ENCODE assay signal across 11 cellular contexts in the genomic region with DNA sequence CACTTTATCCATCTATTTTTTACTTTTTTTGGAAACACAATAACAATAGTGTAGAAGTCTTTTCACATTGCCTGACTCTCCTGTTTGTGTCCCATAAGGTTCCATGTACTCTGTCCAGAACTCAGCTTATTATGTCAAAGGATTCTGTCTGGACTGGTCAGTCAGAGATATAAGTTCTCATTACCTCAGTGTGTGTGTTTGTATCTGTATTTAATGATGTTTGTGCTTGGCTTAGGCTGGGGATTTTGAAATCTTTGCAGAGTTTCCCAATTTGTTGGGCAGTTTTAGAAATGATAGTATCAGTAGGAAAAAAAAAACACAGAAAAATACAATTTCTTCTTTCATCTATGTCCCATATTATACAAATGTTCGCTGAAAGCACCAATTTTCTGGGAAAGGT.
DNase-seq lines count a peak whose midpoint lies in the region; ATAC-seq, FAIRE-seq and TF ChIP-seq lines count a peak whose summit lies in the region.
"Had no signal": no experiment of that assay in that cellular context is flagged by ENCODE, and none has a peak within 500 bp of the region (broad histone marks: within the 10 kb centered on the region; RNA-seq: fewer than 3 reads in every experiment).

No MANE protein-coding gene starts in this region.

- TF ChIP-seq CTCF in AG04450 (IDR thresholded peaks at IDR 0.05; ENCODE audit: low read depth, low read length): no peak
- TF ChIP-seq CTCF in WTC11 (IDR thresholded peaks at IDR 0.05): no peak
- no peak for TF ChIP-seq CTCF in heart right ventricle (IDR thresholded peaks at IDR 0.05)

- peak overlapping the region; percentile 83 for H4K91ac ChIP-seq in trophoblast cell (ENCODE audit: low read depth, low read length)

- 60 to 76% methylated on average over 1 of the region's 1 CpG for WGBS in heart right ventricle, 2 donors
- WGBS in trophoblast cell (ENCODE audit: extremely low coverage, insufficient coverage, insufficient read length): no CpG with 5 or more reads among the region's 1 CpG

- no peak overlapping the region for H3K18ac ChIP-seq in trophoblast cell (ENCODE audit: low read length)

- H4K12ac ChIP-seq in trophoblast cell (ENCODE audit: low read depth, low read length): no peak overlapping the region

- H3K27ac ChIP-seq in AG04450 (ENCODE audit: low read depth, low read length) (peak overlapping the region; percentile 0), heart right ventricle (peak overlapping the region; percentile 41 to 78 (median 64)), trophoblast cell (ENCODE audit: low read depth, low read length) (peak overlapping the region; percentile 83)

- H2AFZ ChIP-seq in trophoblast cell (ENCODE audit: insufficient read depth, low read length, poor library complexity): no peak overlapping the region

- no peaks in the 10 kb centered on the region for H3K27me3 ChIP-seq in AG04450 (ENCODE audit: control insufficient read depth, insufficient read depth, low read length)
- no peaks in the 10 kb centered on the region for H3K27me3 ChIP-seq in heart right ventricle
- no peaks in the 10 kb centered on the region for H3K27me3 ChIP-seq in trophoblast cell (ENCODE audit: insufficient read depth, low read length)

- no peaks in the 10 kb centered on the region for H3K27me3 Mint-ChIP-seq in WTC11 (ENCODE audit: low read depth)

- H2BK12ac ChIP-seq in trophoblast cell (ENCODE audit: low read length): no peak overlapping the region

- H3K4ac ChIP-seq in trophoblast cell (ENCODE audit: low read depth, low read length): peak overlapping the region; percentile 86

- H3K36me3 ChIP-seq in heart right ventricle: no peaks in the 10 kb centered on the region
- no peaks in the 10 kb centered on the region for H3K36me3 ChIP-seq in trophoblast cell (ENCODE audit: control insufficient read depth in 1 of 2, insufficient read depth in 2 of 2, low read length in 2 of 2)

- H4K8ac ChIP-seq in trophoblast cell (ENCODE audit: low read depth, low read length): no peak overlapping the region

- no peak for FAIRE-seq in frontal cortex (lab: Jason Lieb, UNC)

- intact Hi-C loops in heart right ventricle (cut with DNase I): loop anchor here in 9 of 10 donors (2.0 to 10.0 kb wide), 11 partner anchors 202 to 902 kb away; no protein-coding TSS in a partner anchor
- intact Hi-C loops in head of caudate nucleus (cut with DNase I): loop anchor here (5.0 kb wide), 2 partner anchors 302 to 877 kb away; no protein-coding TSS in a partner anchor

- POLR2A ChIA-PET in AG04450 (lab: Yijun Ruan, JAX): interaction anchor here (0.8 to 1.0 kb wide), 2 partner anchors 848 to 853 kb away, joined by 3 to 4 read pairs; a partner anchor contains a TSS
- POLR2A ChIA-PET in WTC11 (lab: Charles Lee): interaction anchor here (0.5 kb wide), 1 partner anchor 876 kb away, joined by 3 read pairs; no protein-coding TSS in a partner anchor

- peak overlapping the region; percentile 97 for H3K27ac Mint-ChIP-seq in WTC11

- no peak overlapping the region for H3K4me3 Mint-ChIP-seq in WTC11

- CTCF ChIA-PET in AG04450 (lab: Charles Lee): no interaction called here
- CTCF ChIA-PET in WTC11 (lab: Charles Lee): interaction anchor here (1.9 kb wide), 1 partner anchor 884 kb away, joined by 6 read pairs; no protein-coding TSS in a partner anchor

- no peak for ATAC-seq in WTC11
- ATAC-seq in heart right ventricle: peak in 5 of 8 donors; percentile 12 to 67 (median 41)
- ATAC-seq in GM18909 (IDR thresholded peaks at IDR 0.05; ENCODE audit: poor library complexity, unreplicated experiment): no peak

- DNase-seq in AG04450 (ENCODE audit: low read depth, low spot score): no peak
- no peak for DNase-seq in WTC11 (ENCODE audit: low spot score)
- no peak for DNase-seq in heart right ventricle
- DNase-seq in trophoblast cell: no peak
- no peak for DNase-seq in anterior cingulate cortex (lab: John Stamatoyannopoulos, UW)
- no peak for DNase-seq in frontal cortex (ENCODE audit: low spot score in 2 of 2)
- no peak for DNase-seq in head of caudate nucleus
- DNase-seq: KBM-7, NCI-H446 treated with DMSO at 0.1 percent for 48 hours had no signal

- H3K79me1 ChIP-seq in trophoblast cell (ENCODE audit: low read length): peaks cover 11% of the 10 kb centered on the region

- H3K4me1 Mint-ChIP-seq in WTC11: peaks cover 81% of the 10 kb centered on the region

- H3K23ac ChIP-seq in trophoblast cell (ENCODE audit: low read length): no peak overlapping the region

- H3K4me3 ChIP-seq in AG04450 (ENCODE audit: low read depth, low read length) (no peak overlapping the region), heart right ventricle (no peak overlapping the region), trophoblast cell (ENCODE audit: low read depth, low read length) (no peak overlapping the region)
- H3K4me3 ChIP-seq: lung had no signal

- H2AK5ac ChIP-seq in trophoblast cell (ENCODE audit: low read length): no peak overlapping the region

- no peak overlapping the region for H3K4me2 ChIP-seq in trophoblast cell (ENCODE audit: low read length)

- peaks cover 0 to 62% (median 19%) of the 10 kb centered on the region in 9 donors for H3K4me1 ChIP-seq in heart right ventricle
- H3K4me1 ChIP-seq in trophoblast cell (ENCODE audit: control insufficient read depth in 1 of 2, insufficient read depth in 2 of 2, low read length in 2 of 2): peaks cover 2 to 8% of the 10 kb centered on the region in 2 experiments

- no peaks in the 10 kb centered on the region for H3K36me3 Mint-ChIP-seq in WTC11

- peak overlapping the region; percentile 91 for H2BK120ac ChIP-seq in trophoblast cell (ENCODE audit: insufficient read depth, low read length, poor library complexity)

- no peak overlapping the region for H3K9ac ChIP-seq in trophoblast cell (ENCODE audit: low read length)

- no peaks in the 10 kb centered on the region for H3K79me2 ChIP-seq in trophoblast cell (ENCODE audit: control insufficient read depth, insufficient read depth, low read length, poor library complexity)

- H3K9me3 ChIP-seq in AG04450 (ENCODE audit: control insufficient read depth, insufficient read depth, low read length) (no peaks in the 10 kb centered on the region), heart right ventricle (no peaks in the 10 kb centered on the region), trophoblast cell (ENCODE audit: insufficient read depth, low read depth, low read length) (no peaks in the 10 kb centered on the region)

- H3K14ac ChIP-seq in trophoblast cell (ENCODE audit: low read length): no peak overlapping the region

- no peaks in the 10 kb centered on the region for H3K9me3 Mint-ChIP-seq in WTC11

- H2BK5ac ChIP-seq in trophoblast cell (ENCODE audit: low read depth, low read length, poor library complexity): peak overlapping the region; percentile 89

TF ChIP-seq in WTC11, 78 proteins besides CTCF, POLR2A, EP300 and RAD21 (continues in another document):
- TF ChIP-seq, protein P1, sequence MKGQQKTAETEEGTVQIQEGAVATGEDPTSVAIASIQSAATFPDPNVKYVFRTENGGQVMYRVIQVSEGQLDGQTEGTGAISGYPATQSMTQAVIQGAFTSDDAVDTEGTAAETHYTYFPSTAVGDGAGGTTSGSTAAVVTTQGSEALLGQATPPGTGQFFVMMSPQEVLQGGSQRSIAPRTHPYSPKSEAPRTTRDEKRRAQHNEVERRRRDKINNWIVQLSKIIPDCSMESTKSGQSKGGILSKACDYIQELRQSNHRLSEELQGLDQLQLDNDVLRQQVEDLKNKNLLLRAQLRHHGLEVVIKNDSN (CRISPR knock-in tag; IDR thresholded peaks at IDR 0.05): no peak
- TF ChIP-seq GABPB1 (CRISPR knock-in tag; IDR thresholded peaks at IDR 0.05) (no peak), ZNF396 (CRISPR knock-in tag; IDR thresholded peaks at IDR 0.05; ENCODE audit: borderline replicate concordance) (no peak), TP53 (CRISPR knock-in tag; IDR thresholded peaks at IDR 0.05) (no peak), ZNF671 (CRISPR knock-in tag; IDR thresholded peaks at IDR 0.05) (no peak), SOX15 (CRISPR knock-in tag; IDR thresholded peaks at IDR 0.05) (no peak), NR3C1 (CRISPR knock-in tag; conservative IDR thresholded peaks at IDR 0.05; ENCODE audit: low read depth) (no peak), ZNF121 (CRISPR knock-in tag; IDR thresholded peaks at IDR 0.05) (no peak), NR1H2 (CRISPR knock-in tag; IDR thresholded peaks at IDR 0.05) (no peak)
- TF ChIP-seq, protein P2, sequence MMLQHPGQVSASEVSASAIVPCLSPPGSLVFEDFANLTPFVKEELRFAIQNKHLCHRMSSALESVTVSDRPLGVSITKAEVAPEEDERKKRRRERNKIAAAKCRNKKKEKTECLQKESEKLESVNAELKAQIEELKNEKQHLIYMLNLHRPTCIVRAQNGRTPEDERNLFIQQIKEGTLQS (CRISPR knock-in tag; conservative IDR thresholded peaks at IDR 0.05): no peak
- TF ChIP-seq, protein P3, sequence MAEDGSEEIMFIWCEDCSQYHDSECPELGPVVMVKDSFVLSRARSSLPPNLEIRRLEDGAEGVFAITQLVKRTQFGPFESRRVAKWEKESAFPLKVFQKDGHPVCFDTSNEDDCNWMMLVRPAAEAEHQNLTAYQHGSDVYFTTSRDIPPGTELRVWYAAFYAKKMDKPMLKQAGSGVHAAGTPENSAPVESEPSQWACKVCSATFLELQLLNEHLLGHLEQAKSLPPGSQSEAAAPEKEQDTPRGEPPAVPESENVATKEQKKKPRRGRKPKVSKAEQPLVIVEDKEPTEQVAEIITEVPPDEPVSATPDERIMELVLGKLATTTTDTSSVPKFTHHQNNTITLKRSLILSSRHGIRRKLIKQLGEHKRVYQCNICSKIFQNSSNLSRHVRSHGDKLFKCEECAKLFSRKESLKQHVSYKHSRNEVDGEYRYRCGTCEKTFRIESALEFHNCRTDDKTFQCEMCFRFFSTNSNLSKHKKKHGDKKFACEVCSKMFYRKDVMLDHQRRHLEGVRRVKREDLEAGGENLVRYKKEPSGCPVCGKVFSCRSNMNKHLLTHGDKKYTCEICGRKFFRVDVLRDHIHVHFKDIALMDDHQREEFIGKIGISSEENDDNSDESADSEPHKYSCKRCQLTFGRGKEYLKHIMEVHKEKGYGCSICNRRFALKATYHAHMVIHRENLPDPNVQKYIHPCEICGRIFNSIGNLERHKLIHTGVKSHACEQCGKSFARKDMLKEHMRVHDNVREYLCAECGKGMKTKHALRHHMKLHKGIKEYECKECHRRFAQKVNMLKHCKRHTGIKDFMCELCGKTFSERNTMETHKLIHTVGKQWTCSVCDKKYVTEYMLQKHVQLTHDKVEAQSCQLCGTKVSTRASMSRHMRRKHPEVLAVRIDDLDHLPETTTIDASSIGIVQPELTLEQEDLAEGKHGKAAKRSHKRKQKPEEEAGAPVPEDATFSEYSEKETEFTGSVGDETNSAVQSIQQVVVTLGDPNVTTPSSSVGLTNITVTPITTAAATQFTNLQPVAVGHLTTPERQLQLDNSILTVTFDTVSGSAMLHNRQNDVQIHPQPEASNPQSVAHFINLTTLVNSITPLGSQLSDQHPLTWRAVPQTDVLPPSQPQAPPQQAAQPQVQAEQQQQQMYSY (CRISPR knock-in tag; IDR thresholded peaks at IDR 0.05): no peak
- TF ChIP-seq, protein P4, sequence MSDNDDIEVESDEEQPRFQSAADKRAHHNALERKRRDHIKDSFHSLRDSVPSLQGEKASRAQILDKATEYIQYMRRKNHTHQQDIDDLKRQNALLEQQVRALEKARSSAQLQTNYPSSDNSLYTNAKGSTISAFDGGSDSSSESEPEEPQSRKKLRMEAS (CRISPR knock-in tag; IDR thresholded peaks at IDR 0.05): no peak

Comparison
In these comparisons a context has a peak if more than half of its experiments do, and no peak if none do; other contexts are left out.
1. H3K27ac ChIP-seq: peak in every context shown above with its lines; median percentile 83 in trophoblast cell; 64 in heart right ventricle; 0 in AG04450.
2. ATAC-seq: peak in heart right ventricle (5 of 8); none in WTC11 (single experiment) and GM18909 (single experiment).